ENCODE assay signal across 10 cellular contexts in the genomic region with DNA sequence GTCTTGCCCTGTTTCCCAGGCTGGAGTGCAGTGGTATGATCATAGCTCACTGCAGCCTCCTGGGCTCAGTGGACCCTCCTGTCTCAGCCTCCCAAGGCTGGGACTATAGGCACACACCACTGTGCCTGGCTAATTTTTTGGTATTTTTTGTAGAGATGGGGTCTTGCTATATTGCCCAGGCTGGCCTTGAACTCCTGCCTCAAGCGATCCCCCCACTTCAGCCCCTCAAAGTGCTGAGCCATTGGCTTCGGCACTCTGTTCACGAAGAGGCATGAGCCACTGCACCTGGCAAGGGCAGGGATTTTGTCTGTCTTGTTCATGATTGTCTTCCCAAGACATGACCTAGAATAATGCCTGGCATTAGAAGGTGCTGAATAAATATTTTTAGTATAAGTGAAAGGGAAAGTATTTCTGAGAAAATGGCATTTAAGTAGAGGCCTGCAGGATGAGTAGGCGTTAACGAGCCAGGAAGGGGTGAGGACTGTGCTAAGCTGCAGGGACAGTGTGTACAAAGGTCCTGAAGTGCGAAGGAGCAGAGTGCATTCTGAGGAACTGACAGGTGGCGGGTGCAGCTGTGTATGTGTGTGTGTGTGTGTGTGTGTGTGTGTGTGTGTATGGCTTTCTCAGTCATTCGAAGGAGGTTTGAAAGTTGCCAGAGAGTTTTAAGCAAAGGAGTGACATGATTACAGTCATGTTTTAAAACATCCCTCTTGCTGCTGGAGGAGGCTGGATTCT. TPM values are rescaled to one million over a fixed set of nuclear protein-coding genes. Genes with fewer than 3 reads are reported as not detected.
DNase-seq lines count a peak whose midpoint lies in the region; ATAC-seq and TF ChIP-seq lines count a peak whose summit lies in the region.
"Had no signal": no experiment of that assay in that cellular context is flagged by ENCODE, and none has a peak within 500 bp of the region (broad histone marks: within the 10 kb centered on the region; RNA-seq: fewer than 3 reads in every experiment).

No MANE protein-coding gene starts in this region.

- peak overlapping the region; percentile 2 for H3K27ac Mint-ChIP-seq in Calu3 (ENCODE audit: unreplicated experiment)
- H3K27ac Mint-ChIP-seq in activated naive CD8-positive, alpha-beta T cell treated with anti-CD3 and anti-CD28 coated beads, Interleukin-2, amount 50 U/mL, for 24 hours = no peak overlapping the region

- intact Hi-C loops in Calu3 (cut with micrococcal nuclease; ENCODE audit: unreplicated experiment) = no loop called here

- BruUV-seq in Calu3 (replicated peaks; lab: Mats Ljungman, UMichigan) = no TSS peak

- H3K36me3 ChIP-seq in KOPT-K1 (ENCODE audit: insufficient read depth, low read length) = no peaks in the 10 kb centered on the region
- H3K36me3 ChIP-seq in muscle layer of duodenum (ENCODE audit: control insufficient read depth in 1 of 2, insufficient read depth in 2 of 2, low read length in 2 of 2) = no peaks in the 10 kb centered on the region

- no peak overlapping the region for H3K4me3 Mint-ChIP-seq in Calu3 (ENCODE audit: low read depth, unreplicated experiment)
- peak overlapping the region; percentile 15 for H3K4me3 Mint-ChIP-seq in activated naive CD8-positive, alpha-beta T cell treated with anti-CD3 and anti-CD28 coated beads, Interleukin-2, amount 50 U/mL, for 24 hours

- TF ChIP-seq CTCF in Calu3 (IDR thresholded peaks at IDR 0.05; ENCODE audit: unreplicated experiment) = no peak

- H3K9me3 ChIP-seq in KOPT-K1 (ENCODE audit: insufficient read depth, low read length, poor library complexity, severe bottlenecking) (no peaks in the 10 kb centered on the region), muscle layer of duodenum (ENCODE audit: control insufficient read depth in 1 of 2, low read length in 2 of 2) (no peaks in the 10 kb centered on the region)

- H3K36me3 Mint-ChIP-seq in Calu3 (ENCODE audit: insufficient read depth, unreplicated experiment) = no peaks in the 10 kb centered on the region
- H3K36me3 Mint-ChIP-seq in activated naive CD8-positive, alpha-beta T cell treated with anti-CD3 and anti-CD28 coated beads, Interleukin-2, amount 50 U/mL, for 24 hours (ENCODE audit: low read depth) = no peaks in the 10 kb centered on the region

- no peaks in the 10 kb centered on the region for H3K9me3 Mint-ChIP-seq in Calu3 (ENCODE audit: low read depth, unreplicated experiment)
- no peaks in the 10 kb centered on the region for H3K9me3 Mint-ChIP-seq in activated naive CD8-positive, alpha-beta T cell treated with anti-CD3 and anti-CD28 coated beads, Interleukin-2, amount 50 U/mL, for 24 hours

- DNase-seq in Calu3 = peak; percentile 51
- no peak for DNase-seq in activated naive CD8-positive, alpha-beta T cell treated with anti-CD3 and anti-CD28 coated beads, Interleukin-2, amount 50 U/mL, for 24 hours
- DNase-seq in activated effector memory CD4-positive, alpha-beta T cell treated with Interleukin-2 at 50 U/mL for 16 hours = no peak
- no peak for DNase-seq in NCI-H187 (lab: John Stamatoyannopoulos, UW)
- DNase-seq: effector CD4-positive, alpha-beta T cell; NCI-H510A treated with DMSO at 0.1 percent for 48 hours had no signal

- no peak overlapping the region for H3K4me3 ChIP-seq in muscle layer of duodenum (ENCODE audit: low read depth in 1 of 2, low read length in 2 of 2)

- H3K27me3 ChIP-seq in muscle layer of duodenum (ENCODE audit: low read depth, low read length) = no peaks in the 10 kb centered on the region

- ATAC-seq in activated naive CD8-positive, alpha-beta T cell treated with anti-CD3 and anti-CD28 coated beads, Interleukin-2, amount 50 U/mL, for 24 hours = no peak
- ATAC-seq in GM21825 (IDR thresholded peaks at IDR 0.05; ENCODE audit: unreplicated experiment) = no peak
- no peak for ATAC-seq in GM21576 (IDR thresholded peaks at IDR 0.05; ENCODE audit: unreplicated experiment)

- no peaks in the 10 kb centered on the region for H3K27me3 Mint-ChIP-seq in Calu3 (ENCODE audit: unreplicated experiment)
- H3K27me3 Mint-ChIP-seq in activated naive CD8-positive, alpha-beta T cell treated with anti-CD3 and anti-CD28 coated beads, Interleukin-2, amount 50 U/mL, for 24 hours = peaks cover 6% of the 10 kb centered on the region

- H3K27ac ChIP-seq in KOPT-K1 (ENCODE audit: low read depth, low read length, poor library complexity, severe bottlenecking) (peak overlapping the region; percentile 34), muscle layer of duodenum (ENCODE audit: low read length) (peak overlapping the region; percentile 30)

- H3K4me1 ChIP-seq in muscle layer of duodenum (ENCODE audit: control insufficient read depth in 1 of 2, insufficient read depth in 2 of 2, low read length in 2 of 2) = peaks cover 0 to 4% of the 10 kb centered on the region in 2 donors

- CTCF ChIA-PET in Calu3 (lab: Charles Lee) = interaction anchor here (0.6 to 1.1 kb wide), 2 partner anchors 43 to 193 kb away, joined by 3 read pairs; no protein-coding TSS in a partner anchor

- peaks cover 85% of the 10 kb centered on the region for H3K4me1 Mint-ChIP-seq in Calu3 (ENCODE audit: low read depth, unreplicated experiment)
- peaks cover 9% of the 10 kb centered on the region for H3K4me1 Mint-ChIP-seq in activated naive CD8-positive, alpha-beta T cell treated with anti-CD3 and anti-CD28 coated beads, Interleukin-2, amount 50 U/mL, for 24 hours

RNA-seq across cellular contexts. Expression of gene VEGFA, which starts 43.0 kb away (rescaled TPM):
- total RNA-seq in Calu3 (2022) = 345 and 407 TPM in 2 replicates
